2 cellular contexts compared by ENCODE assay signal in the genomic region with DNA sequence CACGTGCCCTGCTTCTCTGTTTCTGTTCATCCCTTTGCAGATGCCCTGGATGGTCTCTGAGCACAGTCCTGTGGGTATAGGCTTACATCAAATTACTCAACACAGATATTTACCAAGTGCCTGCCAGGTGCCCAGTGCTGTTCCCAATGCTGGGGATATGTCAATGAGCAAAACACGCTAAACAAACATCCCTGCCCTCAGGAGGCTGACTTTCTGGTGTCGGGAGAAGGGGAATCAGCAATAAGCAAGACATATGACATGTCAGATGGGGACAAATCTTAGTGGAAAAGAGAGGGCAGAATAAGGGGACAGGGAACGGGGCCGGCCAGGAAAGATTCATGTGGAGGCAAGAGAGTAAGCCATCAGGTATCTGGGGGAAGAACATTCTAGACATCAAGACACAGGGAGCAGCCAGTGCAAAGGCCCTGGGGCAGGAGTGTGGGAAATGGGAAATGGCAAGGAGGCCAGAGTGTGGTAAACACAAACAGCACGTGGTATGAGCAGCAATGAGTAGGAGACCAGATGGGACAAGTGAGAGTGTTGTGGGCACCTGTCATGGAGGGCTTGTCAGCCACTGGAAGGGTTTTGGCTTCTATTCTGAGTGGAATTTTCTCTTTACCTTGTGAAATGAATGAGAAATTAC.
A peak's percentile ranks its signal among the peaks of the same experiment; 100 is the strongest.
TF ChIP-seq lines count a peak whose summit lies in the region.

No MANE protein-coding gene starts in this region.

TF ChIP-seq in K562, 482 proteins besides CTCF, POLR2A, EP300 and RAD21 (continued from another document):
- peak; percentile 93 for TF ChIP-seq RBM25 (IDR thresholded peaks at IDR 0.05; ENCODE audit: low read depth, low read length, severe bottlenecking)
- peak; percentile 95 for TF ChIP-seq BCOR (IDR thresholded peaks at IDR 0.05)
- TF ChIP-seq TRIM28 (IDR thresholded peaks at IDR 0.05) = peak; percentile 66; the same call in 1 of the 2 replicates
- TF ChIP-seq RCOR1 (IDR thresholded peaks at IDR 0.05; ENCODE audit: borderline replicate concordance in 1 of 2, low read depth in 2 of 2, low read length in 2 of 2) = peak in 1 of 2 experiments; percentile 50; a peak in 2 of 4 replicates
- 0 out of 2 replicates have a peak, but pooled peaks have one; percentile 40 for TF ChIP-seq RHOXF2B (CRISPR knock-in tag; conservative IDR thresholded peaks at IDR 0.05)
- peak; percentile 68; a peak in 3 of 4 replicates for TF ChIP-seq KDM1A (IDR thresholded peaks at IDR 0.05)
- TF ChIP-seq MAFF (IDR thresholded peaks at IDR 0.05; ENCODE audit: low read length) = no peak
- TF ChIP-seq CBX3 (IDR thresholded peaks at IDR 0.05; ENCODE audit: borderline replicate concordance in 1 of 2, low read length in 2 of 2) = peak; percentile 24 to 44; a peak in 2 of 3 replicates
- TF ChIP-seq HNRNPLL (IDR thresholded peaks at IDR 0.05; ENCODE audit: low read depth, low read length, poor library complexity, severe bottlenecking) = no peak
- TF ChIP-seq ZBTB17 (CRISPR knock-in tag; IDR thresholded peaks at IDR 0.05) = no peak
- 0 out of 4 replicates have a peak, but pooled peaks of 1 of the 2 experiments have one; percentile 49 for TF ChIP-seq CSDE1 (IDR thresholded peaks at IDR 0.05)
- TF ChIP-seq, protein P1, sequence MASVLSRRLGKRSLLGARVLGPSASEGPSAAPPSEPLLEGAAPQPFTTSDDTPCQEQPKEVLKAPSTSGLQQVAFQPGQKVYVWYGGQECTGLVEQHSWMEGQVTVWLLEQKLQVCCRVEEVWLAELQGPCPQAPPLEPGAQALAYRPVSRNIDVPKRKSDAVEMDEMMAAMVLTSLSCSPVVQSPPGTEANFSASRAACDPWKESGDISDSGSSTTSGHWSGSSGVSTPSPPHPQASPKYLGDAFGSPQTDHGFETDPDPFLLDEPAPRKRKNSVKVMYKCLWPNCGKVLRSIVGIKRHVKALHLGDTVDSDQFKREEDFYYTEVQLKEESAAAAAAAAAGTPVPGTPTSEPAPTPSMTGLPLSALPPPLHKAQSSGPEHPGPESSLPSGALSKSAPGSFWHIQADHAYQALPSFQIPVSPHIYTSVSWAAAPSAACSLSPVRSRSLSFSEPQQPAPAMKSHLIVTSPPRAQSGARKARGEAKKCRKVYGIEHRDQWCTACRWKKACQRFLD (CRISPR knock-in tag; IDR thresholded peaks at IDR 0.05) = 0 out of 2 replicates have a peak, but pooled peaks have one; percentile 39
- peak; percentile 91; the same call in 1 of the 2 replicates for TF ChIP-seq CBX1 (IDR thresholded peaks at IDR 0.05; ENCODE audit: low read depth)
- TF ChIP-seq TRIM24 (IDR thresholded peaks at IDR 0.05) = peak; percentile 56 to 71; a peak in 3 of 4 replicates

TF ChIP-seq in neural cell, 6 proteins besides CTCF, POLR2A, EP300 and RAD21 (continued from another document):
- no peak for TF ChIP-seq MXI1 (conservative IDR thresholded peaks at IDR 0.05; ENCODE audit: poor library complexity, severe bottlenecking)
- TF ChIP-seq, protein P2, sequence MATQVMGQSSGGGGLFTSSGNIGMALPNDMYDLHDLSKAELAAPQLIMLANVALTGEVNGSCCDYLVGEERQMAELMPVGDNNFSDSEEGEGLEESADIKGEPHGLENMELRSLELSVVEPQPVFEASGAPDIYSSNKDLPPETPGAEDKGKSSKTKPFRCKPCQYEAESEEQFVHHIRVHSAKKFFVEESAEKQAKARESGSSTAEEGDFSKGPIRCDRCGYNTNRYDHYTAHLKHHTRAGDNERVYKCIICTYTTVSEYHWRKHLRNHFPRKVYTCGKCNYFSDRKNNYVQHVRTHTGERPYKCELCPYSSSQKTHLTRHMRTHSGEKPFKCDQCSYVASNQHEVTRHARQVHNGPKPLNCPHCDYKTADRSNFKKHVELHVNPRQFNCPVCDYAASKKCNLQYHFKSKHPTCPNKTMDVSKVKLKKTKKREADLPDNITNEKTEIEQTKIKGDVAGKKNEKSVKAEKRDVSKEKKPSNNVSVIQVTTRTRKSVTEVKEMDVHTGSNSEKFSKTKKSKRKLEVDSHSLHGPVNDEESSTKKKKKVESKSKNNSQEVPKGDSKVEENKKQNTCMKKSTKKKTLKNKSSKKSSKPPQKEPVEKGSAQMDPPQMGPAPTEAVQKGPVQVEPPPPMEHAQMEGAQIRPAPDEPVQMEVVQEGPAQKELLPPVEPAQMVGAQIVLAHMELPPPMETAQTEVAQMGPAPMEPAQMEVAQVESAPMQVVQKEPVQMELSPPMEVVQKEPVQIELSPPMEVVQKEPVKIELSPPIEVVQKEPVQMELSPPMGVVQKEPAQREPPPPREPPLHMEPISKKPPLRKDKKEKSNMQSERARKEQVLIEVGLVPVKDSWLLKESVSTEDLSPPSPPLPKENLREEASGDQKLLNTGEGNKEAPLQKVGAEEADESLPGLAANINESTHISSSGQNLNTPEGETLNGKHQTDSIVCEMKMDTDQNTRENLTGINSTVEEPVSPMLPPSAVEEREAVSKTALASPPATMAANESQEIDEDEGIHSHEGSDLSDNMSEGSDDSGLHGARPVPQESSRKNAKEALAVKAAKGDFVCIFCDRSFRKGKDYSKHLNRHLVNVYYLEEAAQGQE (IDR thresholded peaks at IDR 0.05; ENCODE audit: borderline replicate concordance) = no peak
